Comparison of ENCODE assay signal across 2 cellular contexts in the genomic region with DNA sequence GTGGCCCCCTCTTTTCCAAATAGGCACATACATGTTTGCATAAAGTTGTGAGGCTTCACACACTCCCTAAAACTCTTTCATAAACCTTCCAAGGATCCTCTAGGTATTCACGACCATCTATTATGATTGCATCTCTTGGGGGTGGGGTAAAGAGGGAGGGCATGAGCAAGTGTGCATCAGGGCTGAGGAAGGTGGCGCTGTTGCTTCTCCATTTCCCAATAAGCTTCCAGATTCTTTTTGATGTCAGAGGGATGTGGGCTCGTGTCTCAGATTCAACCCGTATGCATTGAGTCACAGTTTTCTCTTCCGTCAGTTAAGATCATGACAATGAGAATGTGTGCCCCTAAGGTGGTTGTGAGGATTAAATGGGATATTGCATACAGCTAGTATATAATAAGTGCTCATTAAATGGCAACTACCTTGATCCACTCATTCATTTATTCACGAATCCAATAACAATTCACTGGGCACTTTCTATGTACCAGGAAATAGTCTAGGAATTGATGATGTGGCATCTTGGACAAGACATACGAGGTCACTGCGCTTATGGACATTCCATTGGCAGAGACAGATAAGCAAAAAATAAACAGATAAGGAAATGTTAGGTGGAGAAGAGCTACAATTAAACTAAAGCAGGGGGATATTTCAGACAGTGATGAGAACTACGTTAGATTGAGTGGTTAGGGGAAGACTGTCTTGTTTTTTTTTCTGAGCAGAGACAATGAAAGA.
A peak's percentile ranks its signal among the peaks of the same experiment; 100 is the strongest.
TF ChIP-seq lines count a peak whose summit lies in the region.

No MANE protein-coding gene starts in this region.

TF ChIP-seq in liver, 16 proteins besides CTCF, POLR2A, EP300 and RAD21:
- TF ChIP-seq RXRA (IDR thresholded peaks at IDR 0.05): peak; percentile 62 to 73
- no peak for TF ChIP-seq SP1 (IDR thresholded peaks at IDR 0.05)
- TF ChIP-seq, protein P1, sequence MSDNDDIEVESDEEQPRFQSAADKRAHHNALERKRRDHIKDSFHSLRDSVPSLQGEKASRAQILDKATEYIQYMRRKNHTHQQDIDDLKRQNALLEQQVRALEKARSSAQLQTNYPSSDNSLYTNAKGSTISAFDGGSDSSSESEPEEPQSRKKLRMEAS (IDR thresholded peaks at IDR 0.05): no peak
- no peak for TF ChIP-seq GABPA (IDR thresholded peaks at IDR 0.05 in 1 of 2, conservative IDR thresholded peaks at IDR 0.05 in 1 of 2)
- TF ChIP-seq HNF4A (conservative IDR thresholded peaks at IDR 0.05): peak in 1 of 2 donors; percentile 6
- TF ChIP-seq JUND (IDR thresholded peaks at IDR 0.05): peak in 1 of 2 donors; percentile 6
- TF ChIP-seq, protein P2, sequence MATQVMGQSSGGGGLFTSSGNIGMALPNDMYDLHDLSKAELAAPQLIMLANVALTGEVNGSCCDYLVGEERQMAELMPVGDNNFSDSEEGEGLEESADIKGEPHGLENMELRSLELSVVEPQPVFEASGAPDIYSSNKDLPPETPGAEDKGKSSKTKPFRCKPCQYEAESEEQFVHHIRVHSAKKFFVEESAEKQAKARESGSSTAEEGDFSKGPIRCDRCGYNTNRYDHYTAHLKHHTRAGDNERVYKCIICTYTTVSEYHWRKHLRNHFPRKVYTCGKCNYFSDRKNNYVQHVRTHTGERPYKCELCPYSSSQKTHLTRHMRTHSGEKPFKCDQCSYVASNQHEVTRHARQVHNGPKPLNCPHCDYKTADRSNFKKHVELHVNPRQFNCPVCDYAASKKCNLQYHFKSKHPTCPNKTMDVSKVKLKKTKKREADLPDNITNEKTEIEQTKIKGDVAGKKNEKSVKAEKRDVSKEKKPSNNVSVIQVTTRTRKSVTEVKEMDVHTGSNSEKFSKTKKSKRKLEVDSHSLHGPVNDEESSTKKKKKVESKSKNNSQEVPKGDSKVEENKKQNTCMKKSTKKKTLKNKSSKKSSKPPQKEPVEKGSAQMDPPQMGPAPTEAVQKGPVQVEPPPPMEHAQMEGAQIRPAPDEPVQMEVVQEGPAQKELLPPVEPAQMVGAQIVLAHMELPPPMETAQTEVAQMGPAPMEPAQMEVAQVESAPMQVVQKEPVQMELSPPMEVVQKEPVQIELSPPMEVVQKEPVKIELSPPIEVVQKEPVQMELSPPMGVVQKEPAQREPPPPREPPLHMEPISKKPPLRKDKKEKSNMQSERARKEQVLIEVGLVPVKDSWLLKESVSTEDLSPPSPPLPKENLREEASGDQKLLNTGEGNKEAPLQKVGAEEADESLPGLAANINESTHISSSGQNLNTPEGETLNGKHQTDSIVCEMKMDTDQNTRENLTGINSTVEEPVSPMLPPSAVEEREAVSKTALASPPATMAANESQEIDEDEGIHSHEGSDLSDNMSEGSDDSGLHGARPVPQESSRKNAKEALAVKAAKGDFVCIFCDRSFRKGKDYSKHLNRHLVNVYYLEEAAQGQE (IDR thresholded peaks at IDR 0.05): no peak
- no peak for TF ChIP-seq FOXA2 (IDR thresholded peaks at IDR 0.05)
- no peak for TF ChIP-seq NR2F2 (IDR thresholded peaks at IDR 0.05)
- TF ChIP-seq ZBTB33 (IDR thresholded peaks at IDR 0.05): no peak
- TF ChIP-seq ATF3 (IDR thresholded peaks at IDR 0.05): no peak
- no peak for TF ChIP-seq HNF4G (IDR thresholded peaks at IDR 0.05)

TF ChIP-seq in HepG2, 621 proteins besides CTCF, POLR2A, EP300 and RAD21:
- TF ChIP-seq, protein P3, sequence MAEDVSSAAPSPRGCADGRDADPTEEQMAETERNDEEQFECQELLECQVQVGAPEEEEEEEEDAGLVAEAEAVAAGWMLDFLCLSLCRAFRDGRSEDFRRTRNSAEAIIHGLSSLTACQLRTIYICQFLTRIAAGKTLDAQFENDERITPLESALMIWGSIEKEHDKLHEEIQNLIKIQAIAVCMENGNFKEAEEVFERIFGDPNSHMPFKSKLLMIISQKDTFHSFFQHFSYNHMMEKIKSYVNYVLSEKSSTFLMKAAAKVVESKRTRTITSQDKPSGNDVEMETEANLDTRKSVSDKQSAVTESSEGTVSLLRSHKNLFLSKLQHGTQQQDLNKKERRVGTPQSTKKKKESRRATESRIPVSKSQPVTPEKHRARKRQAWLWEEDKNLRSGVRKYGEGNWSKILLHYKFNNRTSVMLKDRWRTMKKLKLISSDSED (CRISPR knock-in tag; IDR thresholded peaks at IDR 0.05): no peak
- TF ChIP-seq RNF2 (conservative IDR thresholded peaks at IDR 0.05; ENCODE audit: low read depth) (no peak), POGZ (CRISPR knock-in tag; IDR thresholded peaks at IDR 0.05) (no peak), ZNF34 (CRISPR knock-in tag; IDR thresholded peaks at IDR 0.05; ENCODE audit: borderline replicate concordance) (no peak)
- TF ChIP-seq, protein P4, sequence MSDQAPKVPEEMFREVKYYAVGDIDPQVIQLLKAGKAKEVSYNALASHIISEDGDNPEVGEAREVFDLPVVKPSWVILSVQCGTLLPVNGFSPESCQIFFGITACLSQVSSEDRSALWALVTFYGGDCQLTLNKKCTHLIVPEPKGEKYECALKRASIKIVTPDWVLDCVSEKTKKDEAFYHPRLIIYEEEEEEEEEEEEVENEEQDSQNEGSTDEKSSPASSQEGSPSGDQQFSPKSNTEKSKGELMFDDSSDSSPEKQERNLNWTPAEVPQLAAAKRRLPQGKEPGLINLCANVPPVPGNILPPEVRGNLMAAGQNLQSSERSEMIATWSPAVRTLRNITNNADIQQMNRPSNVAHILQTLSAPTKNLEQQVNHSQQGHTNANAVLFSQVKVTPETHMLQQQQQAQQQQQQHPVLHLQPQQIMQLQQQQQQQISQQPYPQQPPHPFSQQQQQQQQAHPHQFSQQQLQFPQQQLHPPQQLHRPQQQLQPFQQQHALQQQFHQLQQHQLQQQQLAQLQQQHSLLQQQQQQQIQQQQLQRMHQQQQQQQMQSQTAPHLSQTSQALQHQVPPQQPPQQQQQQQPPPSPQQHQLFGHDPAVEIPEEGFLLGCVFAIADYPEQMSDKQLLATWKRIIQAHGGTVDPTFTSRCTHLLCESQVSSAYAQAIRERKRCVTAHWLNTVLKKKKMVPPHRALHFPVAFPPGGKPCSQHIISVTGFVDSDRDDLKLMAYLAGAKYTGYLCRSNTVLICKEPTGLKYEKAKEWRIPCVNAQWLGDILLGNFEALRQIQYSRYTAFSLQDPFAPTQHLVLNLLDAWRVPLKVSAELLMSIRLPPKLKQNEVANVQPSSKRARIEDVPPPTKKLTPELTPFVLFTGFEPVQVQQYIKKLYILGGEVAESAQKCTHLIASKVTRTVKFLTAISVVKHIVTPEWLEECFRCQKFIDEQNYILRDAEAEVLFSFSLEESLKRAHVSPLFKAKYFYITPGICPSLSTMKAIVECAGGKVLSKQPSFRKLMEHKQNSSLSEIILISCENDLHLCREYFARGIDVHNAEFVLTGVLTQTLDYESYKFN (CRISPR knock-in tag; conservative IDR thresholded peaks at IDR 0.05): no peak
- TF ChIP-seq, protein P5, sequence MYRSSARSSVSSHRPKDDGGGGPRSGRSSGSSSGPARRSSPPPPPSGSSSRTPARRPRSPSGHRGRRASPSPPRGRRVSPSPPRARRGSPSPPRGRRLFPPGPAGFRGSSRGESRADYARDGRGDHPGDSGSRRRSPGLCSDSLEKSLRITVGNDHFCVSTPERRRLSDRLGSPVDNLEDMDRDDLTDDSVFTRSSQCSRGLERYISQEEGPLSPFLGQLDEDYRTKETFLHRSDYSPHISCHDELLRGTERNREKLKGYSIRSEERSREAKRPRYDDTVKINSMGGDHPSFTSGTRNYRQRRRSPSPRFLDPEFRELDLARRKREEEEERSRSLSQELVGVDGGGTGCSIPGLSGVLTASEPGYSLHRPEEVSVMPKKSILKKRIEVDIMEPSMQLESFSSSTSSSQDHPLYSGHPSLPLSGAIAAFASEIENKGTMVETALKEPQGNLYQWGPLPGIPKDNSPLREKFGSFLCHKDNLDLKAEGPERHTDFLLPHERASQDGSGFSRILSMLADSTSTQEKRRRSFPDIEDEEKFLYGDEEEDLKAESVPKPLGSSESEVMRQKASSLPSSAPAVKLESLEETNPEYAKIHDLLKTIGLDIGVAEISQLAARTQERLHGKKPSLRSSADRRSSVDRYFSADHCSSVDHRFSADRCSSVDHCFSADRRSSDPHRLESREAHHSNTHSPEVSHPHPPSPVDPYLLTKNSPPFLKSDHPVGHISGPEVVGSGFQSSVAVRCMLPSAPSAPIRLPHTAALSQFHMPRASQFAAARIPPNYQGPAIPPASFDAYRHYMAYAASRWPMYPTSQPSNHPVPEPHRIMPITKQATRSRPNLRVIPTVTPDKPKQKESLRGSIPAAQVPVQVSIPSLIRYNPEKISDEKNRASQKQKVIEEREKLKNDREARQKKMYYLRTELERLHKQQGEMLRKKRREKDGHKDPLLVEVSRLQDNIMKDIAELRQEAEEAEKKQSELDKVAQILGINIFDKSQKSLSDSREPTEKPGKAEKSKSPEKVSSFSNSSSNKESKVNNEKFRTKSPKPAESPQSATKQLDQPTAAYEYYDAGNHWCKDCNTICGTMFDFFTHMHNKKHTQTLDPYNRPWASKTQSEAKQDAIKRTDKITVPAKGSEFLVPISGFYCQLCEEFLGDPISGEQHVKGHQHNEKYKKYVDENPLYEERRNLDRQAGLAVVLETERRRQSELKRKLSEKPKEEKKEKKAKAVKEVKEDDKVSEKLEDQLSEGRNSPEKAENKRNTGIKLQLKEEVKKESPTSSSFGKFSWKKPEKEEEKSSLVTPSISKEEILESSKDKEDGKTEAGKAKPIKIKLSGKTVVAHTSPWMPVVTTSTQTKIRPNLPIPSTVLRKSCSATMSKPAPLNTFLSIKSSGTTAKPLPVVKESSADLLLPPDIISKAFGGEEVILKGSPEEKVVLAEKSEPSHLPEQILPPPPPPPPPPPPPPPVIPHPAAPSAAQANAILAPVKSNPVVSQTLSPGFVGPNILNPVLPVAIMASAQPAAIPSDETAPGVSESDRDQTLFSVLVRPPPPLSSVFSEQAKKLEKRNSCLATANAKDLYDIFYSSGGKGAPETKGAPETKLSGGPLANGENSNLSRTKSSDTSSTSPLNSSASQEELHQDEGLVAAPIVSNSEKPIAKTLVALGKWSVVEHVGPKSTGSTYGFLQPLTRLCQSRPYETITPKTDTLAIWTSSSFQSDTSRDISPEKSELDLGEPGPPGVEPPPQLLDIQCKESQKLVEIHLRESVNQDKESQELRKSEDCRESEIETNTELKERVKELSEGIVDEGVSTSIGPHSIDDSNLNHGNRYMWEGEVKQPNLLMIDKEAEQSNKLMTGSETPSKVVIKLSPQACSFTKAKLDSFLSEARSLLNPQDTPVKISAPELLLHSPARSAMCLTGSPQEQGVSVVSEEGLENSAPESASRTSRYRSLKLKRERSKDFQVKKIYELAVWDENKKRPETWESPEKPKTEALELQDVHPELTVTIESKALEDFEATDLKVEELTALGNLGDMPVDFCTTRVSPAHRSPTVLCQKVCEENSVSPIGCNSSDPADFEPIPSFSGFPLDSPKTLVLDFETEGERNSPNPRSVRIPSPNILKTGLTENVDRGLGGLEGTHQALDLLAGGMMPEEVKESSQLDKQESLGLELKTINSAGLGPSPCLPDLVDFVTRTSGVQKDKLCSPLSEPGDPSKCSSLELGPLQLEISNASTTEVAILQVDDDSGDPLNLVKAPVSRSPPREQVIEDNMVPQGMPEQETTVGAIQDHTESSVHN (CRISPR knock-in tag; IDR thresholded peaks at IDR 0.05): no peak
- TF ChIP-seq, protein P6, sequence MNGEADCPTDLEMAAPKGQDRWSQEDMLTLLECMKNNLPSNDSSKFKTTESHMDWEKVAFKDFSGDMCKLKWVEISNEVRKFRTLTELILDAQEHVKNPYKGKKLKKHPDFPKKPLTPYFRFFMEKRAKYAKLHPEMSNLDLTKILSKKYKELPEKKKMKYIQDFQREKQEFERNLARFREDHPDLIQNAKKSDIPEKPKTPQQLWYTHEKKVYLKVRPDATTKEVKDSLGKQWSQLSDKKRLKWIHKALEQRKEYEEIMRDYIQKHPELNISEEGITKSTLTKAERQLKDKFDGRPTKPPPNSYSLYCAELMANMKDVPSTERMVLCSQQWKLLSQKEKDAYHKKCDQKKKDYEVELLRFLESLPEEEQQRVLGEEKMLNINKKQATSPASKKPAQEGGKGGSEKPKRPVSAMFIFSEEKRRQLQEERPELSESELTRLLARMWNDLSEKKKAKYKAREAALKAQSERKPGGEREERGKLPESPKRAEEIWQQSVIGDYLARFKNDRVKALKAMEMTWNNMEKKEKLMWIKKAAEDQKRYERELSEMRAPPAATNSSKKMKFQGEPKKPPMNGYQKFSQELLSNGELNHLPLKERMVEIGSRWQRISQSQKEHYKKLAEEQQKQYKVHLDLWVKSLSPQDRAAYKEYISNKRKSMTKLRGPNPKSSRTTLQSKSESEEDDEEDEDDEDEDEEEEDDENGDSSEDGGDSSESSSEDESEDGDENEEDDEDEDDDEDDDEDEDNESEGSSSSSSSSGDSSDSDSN (CRISPR knock-in tag; IDR thresholded peaks at IDR 0.05): no peak
- TF ChIP-seq, protein P7, sequence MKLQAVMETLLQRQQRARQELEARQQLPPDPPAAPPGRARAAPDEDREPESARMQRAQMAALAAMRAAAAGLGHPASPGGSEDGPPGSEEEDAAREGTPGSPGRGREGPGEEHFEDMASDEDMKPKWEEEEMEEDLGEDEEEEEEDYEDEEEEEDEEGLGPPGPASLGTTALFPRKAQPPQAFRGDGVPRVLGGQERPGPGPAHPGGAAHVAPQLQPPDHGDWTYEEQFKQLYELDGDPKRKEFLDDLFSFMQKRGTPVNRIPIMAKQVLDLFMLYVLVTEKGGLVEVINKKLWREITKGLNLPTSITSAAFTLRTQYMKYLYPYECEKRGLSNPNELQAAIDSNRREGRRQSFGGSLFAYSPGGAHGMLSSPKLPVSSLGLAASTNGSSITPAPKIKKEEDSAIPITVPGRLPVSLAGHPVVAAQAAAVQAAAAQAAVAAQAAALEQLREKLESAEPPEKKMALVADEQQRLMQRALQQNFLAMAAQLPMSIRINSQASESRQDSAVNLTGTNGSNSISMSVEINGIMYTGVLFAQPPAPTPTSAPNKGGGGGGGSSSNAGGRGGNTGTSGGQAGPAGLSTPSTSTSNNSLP (IDR thresholded peaks at IDR 0.05; ENCODE audit: low read depth, low read length): no peak
